ENCODE assay signal across 1 cellular context in the genomic region with DNA sequence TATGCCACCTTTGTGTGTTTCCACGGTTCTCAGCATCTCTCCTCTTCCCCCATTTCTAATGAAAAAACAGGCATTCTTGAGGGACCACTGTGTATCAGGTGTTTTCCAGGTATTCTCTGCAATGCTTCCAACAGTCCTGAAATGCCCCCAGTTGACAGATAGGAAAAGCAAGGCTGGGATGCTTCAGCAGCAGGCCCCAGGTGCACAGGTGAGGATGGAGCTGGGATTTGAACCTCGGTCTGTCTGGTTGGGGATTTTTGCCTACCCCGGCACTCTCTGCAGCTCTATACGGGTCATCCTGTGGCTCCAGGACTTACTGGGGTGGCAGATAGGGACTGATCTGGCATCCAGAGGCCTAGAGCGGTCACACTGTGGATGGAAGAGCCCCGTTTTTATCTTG.
A peak's percentile ranks its signal among the peaks of the same experiment; 100 is the strongest.
TF ChIP-seq lines count a peak whose summit lies in the region.

No MANE protein-coding gene starts in this region.

TF ChIP-seq in K562, 482 proteins besides CTCF, POLR2A, EP300 and RAD21:
- TF ChIP-seq, protein P1, sequence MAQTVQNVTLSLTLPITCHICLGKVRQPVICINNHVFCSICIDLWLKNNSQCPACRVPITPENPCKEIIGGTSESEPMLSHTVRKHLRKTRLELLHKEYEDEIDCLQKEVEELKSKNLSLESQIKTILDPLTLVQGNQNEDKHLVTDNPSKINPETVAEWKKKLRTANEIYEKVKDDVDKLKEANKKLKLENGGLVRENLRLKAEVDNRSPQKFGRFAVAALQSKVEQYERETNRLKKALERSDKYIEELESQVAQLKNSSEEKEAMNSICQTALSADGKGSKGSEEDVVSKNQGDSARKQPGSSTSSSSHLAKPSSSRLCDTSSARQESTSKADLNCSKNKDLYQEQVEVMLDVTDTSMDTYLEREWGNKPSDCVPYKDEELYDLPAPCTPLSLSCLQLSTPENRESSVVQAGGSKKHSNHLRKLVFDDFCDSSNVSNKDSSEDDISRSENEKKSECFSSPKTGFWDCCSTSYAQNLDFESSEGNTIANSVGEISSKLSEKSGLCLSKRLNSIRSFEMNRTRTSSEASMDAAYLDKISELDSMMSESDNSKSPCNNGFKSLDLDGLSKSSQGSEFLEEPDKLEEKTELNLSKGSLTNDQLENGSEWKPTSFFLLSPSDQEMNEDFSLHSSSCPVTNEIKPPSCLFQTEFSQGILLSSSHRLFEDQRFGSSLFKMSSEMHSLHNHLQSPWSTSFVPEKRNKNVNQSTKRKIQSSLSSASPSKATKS (CRISPR knock-in tag; IDR thresholded peaks at IDR 0.05): no peak
- no peak for TF ChIP-seq OTX1 (CRISPR knock-in tag; IDR thresholded peaks at IDR 0.05)
- no peak for TF ChIP-seq CCAR2 (IDR thresholded peaks at IDR 0.05; ENCODE audit: low read depth, low read length)
- peak; percentile 18 for TF ChIP-seq RBM25 (IDR thresholded peaks at IDR 0.05; ENCODE audit: low read depth, low read length, severe bottlenecking)
- TF ChIP-seq PML (IDR thresholded peaks at IDR 0.05; ENCODE audit: low read length): no peak
